5 cellular contexts compared by ENCODE assay signal in the genomic region with DNA sequence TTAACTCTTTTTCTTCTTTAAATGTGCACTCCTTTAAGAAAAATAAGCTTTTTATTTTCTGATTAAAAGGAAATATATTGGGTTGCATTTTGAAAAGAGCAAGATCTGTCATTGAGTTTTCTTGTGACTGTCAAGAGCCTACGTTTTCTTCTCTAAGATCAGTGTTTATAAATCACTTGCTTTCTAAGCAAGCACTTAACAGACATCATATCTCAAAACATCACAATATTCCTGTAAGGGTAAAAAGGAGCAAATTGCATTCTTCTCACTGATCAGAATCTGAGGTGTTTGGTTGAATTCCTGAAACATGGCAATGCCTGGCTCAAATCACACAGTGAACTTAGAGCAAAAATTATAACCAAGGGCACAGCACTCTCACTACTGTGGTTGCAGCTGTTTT.
"Had no signal": no experiment of that assay in that cellular context is flagged by ENCODE, and none has a peak within 500 bp of the region (broad histone marks: within the 10 kb centered on the region; RNA-seq: fewer than 3 reads in every experiment).

No MANE protein-coding gene starts in this region.

- H3K4me3 ChIP-seq: K562 had no signal

- H3K27ac ChIP-seq: HL-60 had no signal

- DNase-seq: IMR-90, KBM-7, KG1 had no signal
